ENCODE assay signal across 10 cellular contexts in genomic region chr1:39238476-39238875, GRCh38. TPM values are rescaled to one million over a fixed set of nuclear protein-coding genes. Genes with fewer than 3 reads are reported as not detected.
DNase-seq lines count a peak whose midpoint lies in the region; ATAC-seq and TF ChIP-seq lines count a peak whose summit lies in the region.
"Had no signal": no experiment of that assay in that cellular context is flagged by ENCODE, and none has a peak within 500 bp of the region (broad histone marks: within the 10 kb centered on the region; RNA-seq: fewer than 3 reads in every experiment).

No MANE protein-coding gene starts in this region.

- no peak for ATAC-seq in T-helper 17 cell
- no peak for ATAC-seq in natural killer cell treated with Interleukin-12 subunit alpha and Interleukin-12 subunit beta and Interleukin-15 and Interleukin-18, amount 100 ng/mL, for 72 hours
- no peak for ATAC-seq in GM21528 (IDR thresholded peaks at IDR 0.05; ENCODE audit: low FRiP score, unreplicated experiment)

- H3K36me3 Mint-ChIP-seq in CD8-positive, alpha-beta memory T cell, result peaks cover 10 to 69% (median 10%) of the 10 kb centered on the region in 3 donors
- H3K36me3 Mint-ChIP-seq in T-helper 17 cell (ENCODE audit: low read depth), result peaks cover 9% of the 10 kb centered on the region
- peaks cover 6% of the 10 kb centered on the region for H3K36me3 Mint-ChIP-seq in natural killer cell treated with Interleukin-12 subunit alpha and Interleukin-12 subunit beta and Interleukin-15 and Interleukin-18, amount 100 ng/mL, for 72 hours

- no peaks in the 10 kb centered on the region for H3K27me3 ChIP-seq in CD8-positive, alpha-beta memory T cell (ENCODE audit: insufficient read depth, low read length, poor library complexity, severe bottlenecking)

- H3K27ac Mint-ChIP-seq in CD8-positive, alpha-beta memory T cell, result peak overlapping the region in 7 of 8 donors; percentile 15 to 89 (median 72)
- peak overlapping the region; percentile 89 for H3K27ac Mint-ChIP-seq in T-helper 17 cell
- peak overlapping the region; percentile 13 to 64 for H3K27ac Mint-ChIP-seq in natural killer cell treated with Interleukin-12 subunit alpha and Interleukin-12 subunit beta and Interleukin-15 and Interleukin-18, amount 100 ng/mL, for 72 hours
- H3K27ac Mint-ChIP-seq: endodermal cell had no signal

- H3K4me1 Mint-ChIP-seq in CD8-positive, alpha-beta memory T cell, result peaks cover 58 to 76% (median 74%) of the 10 kb centered on the region in 3 donors
- peaks cover 46% of the 10 kb centered on the region for H3K4me1 Mint-ChIP-seq in T-helper 17 cell
- peaks cover 35% of the 10 kb centered on the region in 2 donors for H3K4me1 Mint-ChIP-seq in natural killer cell treated with Interleukin-12 subunit alpha and Interleukin-12 subunit beta and Interleukin-15 and Interleukin-18, amount 100 ng/mL, for 72 hours (ENCODE audit: low read depth in 2 of 2)
- H3K4me1 Mint-ChIP-seq: endodermal cell had no signal

- no peak overlapping the region for H3K27ac ChIP-seq in CD8-positive, alpha-beta memory T cell (ENCODE audit: low read depth, low read length)

- no peaks in the 10 kb centered on the region for H3K9me3 Mint-ChIP-seq in CD8-positive, alpha-beta memory T cell
- no peaks in the 10 kb centered on the region for H3K9me3 Mint-ChIP-seq in natural killer cell treated with Interleukin-12 subunit alpha and Interleukin-12 subunit beta and Interleukin-15 and Interleukin-18, amount 100 ng/mL, for 72 hours

- POLR2A ChIA-PET in CD8-positive, alpha-beta memory T cell (lab: Charles Lee), result interaction anchor here (1.0 kb wide), 1 partner anchor 46 kb away, joined by 5 read pairs; no protein-coding TSS in a partner anchor

- H3K4me1 ChIP-seq in CD8-positive, alpha-beta memory T cell (ENCODE audit: insufficient read depth, low read length), result peaks cover 20% of the 10 kb centered on the region

- peak overlapping the region in 1 of 7 donors; percentile 37 for H3K4me3 Mint-ChIP-seq in CD8-positive, alpha-beta memory T cell
- no peak overlapping the region for H3K4me3 Mint-ChIP-seq in T-helper 17 cell
- no peak overlapping the region for H3K4me3 Mint-ChIP-seq in natural killer cell treated with Interleukin-12 subunit alpha and Interleukin-12 subunit beta and Interleukin-15 and Interleukin-18, amount 100 ng/mL, for 72 hours
- H3K4me3 Mint-ChIP-seq: endodermal cell had no signal

- no peak overlapping the region for H3K4me3 ChIP-seq in CD8-positive, alpha-beta memory T cell (ENCODE audit: low read length)
- H3K4me3 ChIP-seq: smooth muscle cell had no signal

- CTCF ChIA-PET in CD8-positive, alpha-beta memory T cell (lab: Charles Lee), result interaction anchor here (0.8 to 4.7 kb wide), 3 partner anchors 15 to 46 kb away, joined by 3 to 16 read pairs (median 15); no protein-coding TSS in a partner anchor

- H3K27me3 Mint-ChIP-seq in CD8-positive, alpha-beta memory T cell, result no peaks in the 10 kb centered on the region
- no peaks in the 10 kb centered on the region for H3K27me3 Mint-ChIP-seq in T-helper 17 cell
- no peaks in the 10 kb centered on the region for H3K27me3 Mint-ChIP-seq in natural killer cell treated with Interleukin-12 subunit alpha and Interleukin-12 subunit beta and Interleukin-15 and Interleukin-18, amount 100 ng/mL, for 72 hours

- H3K36me3 ChIP-seq in CD8-positive, alpha-beta memory T cell (ENCODE audit: insufficient read depth, low read length), result peaks cover 6% of the 10 kb centered on the region

- H3K9me3 ChIP-seq in CD8-positive, alpha-beta memory T cell (ENCODE audit: low read length), result no peaks in the 10 kb centered on the region
- no peaks in the 10 kb centered on the region for H3K9me3 ChIP-seq in T-helper 17 cell (ENCODE audit: control insufficient read depth, low read length, poor library complexity, severe bottlenecking)

- TF ChIP-seq CTCF in GM10266 (IDR thresholded peaks at IDR 0.05; ENCODE audit: control insufficient read depth, insufficient read depth, low read depth, missing control alignments), result no peak

- DNase-seq in CD8-positive, alpha-beta memory T cell, result no peak
- DNase-seq in T-helper 17 cell (no peak), fibroblast of gingiva (ENCODE audit: low read depth) (peak; percentile 42), CD1c-positive myeloid dendritic cell (ENCODE audit: extremely low spot score) (no peak), iPS-NIHi11 (ENCODE audit: low spot score) (no peak), GM10266 (ENCODE audit: extremely low spot score) (no peak)
- no peak for DNase-seq in natural killer cell treated with Interleukin-12 subunit alpha and Interleukin-12 subunit beta and Interleukin-15 and Interleukin-18, amount 100 ng/mL, for 72 hours (ENCODE audit: low spot score)
- DNase-seq: endodermal cell had no signal

RNA-seq across cellular contexts. Expression of gene MACF1, which starts 34.0 kb away (rescaled TPM):
- 100 to 1,000 TPM; 151 to 154 TPM for total RNA-seq in CD8-positive, alpha-beta memory T cell
- polyA plus RNA-seq in CD8-positive, alpha-beta memory T cell, result 87.6 TPM
- 100 to 1,000 TPM; 510 to 525 TPM for total RNA-seq in T-helper 17 cell
- 100 to 1,000 TPM; 370 to 514 TPM for total RNA-seq in natural killer cell treated with Interleukin-12 subunit alpha and Interleukin-12 subunit beta and Interleukin-15 and Interleukin-18, amount 100 ng/mL, for 72 hours

Comparison
In these comparisons a context has a peak if more than half of its experiments do, and no peak if none do; other contexts are left out.
1. H3K27ac Mint-ChIP-seq: peak in every context shown above with its lines; median percentile 89 in T-helper 17 cell; 72 in CD8-positive, alpha-beta memory T cell; 38 in natural killer cell treated with Interleukin-12 subunit alpha and Interleukin-12 subunit beta and Interleukin-15 and Interleukin-18, amount 100 ng/mL, for 72 hours.